Comparison of ENCODE assay signal across 28 cellular contexts in genomic region chr1:214941061-214941460, GRCh38.
"Had no signal": no experiment of that assay in that cellular context is flagged by ENCODE, and none has a peak within 500 bp of the region (broad histone marks: within the 10 kb centered on the region; RNA-seq: fewer than 3 reads in every experiment).

No MANE protein-coding gene starts in this region.

- FAIRE-seq: frontal cortex had no signal

- H3K9me3 Mint-ChIP-seq: activated naive CD4-positive, alpha-beta T cell treated with anti-CD3 and anti-CD28 coated beads, Interleukin-2, amount 10 ng/mL, durations not matched to agents 7 days and 5 days; activated T-cell treated with anti-CD3 and anti-CD28 coated beads, Interleukin-2, amount 50 U/mL, for 4 hours; activated T-helper 1 cell treated with anti-CD3 and anti-CD28 coated beads, Interleukin-12 subunit alpha, Interleukin-12 subunit beta, Interleukin-2, Interleukin-4 antibody, amounts not matched to agents 30 ng/mL and 10 ng/mL and 1 ng/mL, durations not matched to agents 14 hours and 24 hours and 36 hours; activated T-helper 2 cell treated with anti-CD3 and anti-CD28 coated beads, Interferon-gamma antibody, Interleukin-2, Interleukin-4, amounts not matched to agents 10 μg/mL and 5 μg/mL and 100 μg/mL, durations not matched to agents 14 hours and 24 hours and 36 hours; brain; dendritic cell treated with granulocyte-macrophage colony-stimulating factor and Interleukin-4, amounts not matched to agents 40 ng/mL and 50 ng/mL, for 4 days; endodermal cell had no signal

- H3K27ac ChIP-seq: ascending aorta, breast epithelium, cardiac muscle cell, colonic mucosa, dorsolateral prefrontal cortex had no signal

- H3K27me3 ChIP-seq: ascending aorta, breast epithelium, cardiac muscle cell, colonic mucosa had no signal

- H3K36me3 Mint-ChIP-seq: activated naive CD4-positive, alpha-beta T cell treated with anti-CD3 and anti-CD28 coated beads, Interleukin-2, amount 10 ng/mL, durations not matched to agents 7 days and 5 days; activated naive CD8-positive, alpha-beta T cell; brain had no signal

- H3K4me1 ChIP-seq: ascending aorta, breast epithelium, colonic mucosa had no signal

- H3K27me3 Mint-ChIP-seq: activated naive CD4-positive, alpha-beta T cell treated with anti-CD3 and anti-CD28 coated beads, Interleukin-2, amount 10 ng/mL, durations not matched to agents 7 days and 5 days; brain; dendritic cell treated with granulocyte-macrophage colony-stimulating factor and Interleukin-4, amounts not matched to agents 40 ng/mL and 50 ng/mL, for 4 days had no signal

- H3K4me3 Mint-ChIP-seq: activated naive CD4-positive, alpha-beta T cell treated with anti-CD3 and anti-CD28 coated beads, Interleukin-2, amount 10 ng/mL, durations not matched to agents 7 days and 5 days; activated naive CD8-positive, alpha-beta T cell; activated T-cell treated with anti-CD3 and anti-CD28 coated beads, Interleukin-2, amount 50 U/mL, for 4 hours; activated T-helper 1 cell treated with anti-CD3 and anti-CD28 coated beads, Interleukin-12 subunit alpha, Interleukin-12 subunit beta, Interleukin-2, Interleukin-4 antibody, amounts not matched to agents 30 ng/mL and 10 ng/mL and 1 ng/mL, durations not matched to agents 14 hours and 24 hours and 36 hours; brain; dendritic cell treated with granulocyte-macrophage colony-stimulating factor and Interleukin-4, amounts not matched to agents 40 ng/mL and 50 ng/mL, for 4 days; endodermal cell had no signal

- H3K4me3 ChIP-seq: ascending aorta, breast epithelium, cardiac muscle cell, colonic mucosa, dorsolateral prefrontal cortex had no signal

- H3K9me3 ChIP-seq: ascending aorta, breast epithelium, colonic mucosa had no signal

- ATAC-seq: esophagus mucosa had no signal

- H3K4me1 Mint-ChIP-seq: activated naive CD4-positive, alpha-beta T cell treated with anti-CD3 and anti-CD28 coated beads, Interleukin-2, amount 10 ng/mL, durations not matched to agents 7 days and 5 days; endodermal cell had no signal

- DNase-seq: activated CD4-positive, alpha-beta T cell treated with anti-CD3 and anti-CD28 coated beads for 48 hours; activated CD4-positive, alpha-beta T cell treated with anti-CD3 and anti-CD28 coated beads, Interleukin-2, amount 50 U/mL, for 1 hour; activated CD4-positive, alpha-beta T cell treated with anti-CD3 and anti-CD28 coated beads, Interleukin-2, amount 50 U/mL, for 48 hours; activated CD4-positive, CD25-positive, alpha-beta regulatory T cell; activated CD4-positive, CD25-positive, alpha-beta regulatory T cell treated with anti-CD3 and anti-CD28 coated beads, Interleukin-2, amount 50 U/mL, for 72 hours; activated CD8-positive, alpha-beta memory T cell treated with anti-CD3 and anti-CD28 coated beads, Interleukin-2, amount 50 U/mL, for 48 hours; activated effector memory CD4-positive, alpha-beta T cell treated with anti-CD3 and anti-CD28 coated beads, Interleukin-2, amount 50 U/mL, for 16 hours; activated naive CD4-positive, alpha-beta T cell treated with anti-CD3 and anti-CD28 coated beads, Interleukin-2, amount 10 ng/mL, durations not matched to agents 7 days and 5 days; activated T-cell treated with anti-CD3 and anti-CD28 coated beads for 4 hours; activated T-cell treated with anti-CD3 and anti-CD28 coated beads, Interleukin-2, amount 50 U/mL, for 4 hours; central memory CD4-positive, alpha-beta T cell; cerebellar nuclear complex; colonic mucosa; dorsolateral prefrontal cortex; effector memory CD4-positive, alpha-beta T cell; endodermal cell; foreskin fibroblast; head of caudate nucleus had no signal

- H3K36me3 ChIP-seq: ascending aorta, breast epithelium, cardiac muscle cell, colonic mucosa had no signal

- H3K27ac Mint-ChIP-seq: activated naive CD4-positive, alpha-beta T cell treated with anti-CD3 and anti-CD28 coated beads, Interleukin-2, amount 10 ng/mL, durations not matched to agents 7 days and 5 days; activated naive CD8-positive, alpha-beta T cell; activated T-helper 1 cell treated with anti-CD3 and anti-CD28 coated beads, Interleukin-12 subunit alpha, Interleukin-12 subunit beta, Interleukin-2, Interleukin-4 antibody, amounts not matched to agents 30 ng/mL and 10 ng/mL and 1 ng/mL, durations not matched to agents 14 hours and 24 hours and 36 hours; activated T-helper 2 cell treated with anti-CD3 and anti-CD28 coated beads, Interferon-gamma antibody, Interleukin-2, Interleukin-4, amounts not matched to agents 10 μg/mL and 5 μg/mL and 100 μg/mL, durations not matched to agents 14 hours and 24 hours and 36 hours; brain; dendritic cell treated with granulocyte-macrophage colony-stimulating factor and Interleukin-4, amounts not matched to agents 40 ng/mL and 50 ng/mL, for 4 days; endodermal cell had no signal
